In genomic region chr9:120583958-120584369, GRCh38 we compare ENCODE assay signal across 8 cellular contexts. TPM values are rescaled to one million over a fixed set of nuclear protein-coding genes. Genes with fewer than 3 reads are reported as not detected.
A peak's percentile ranks its signal among the peaks of the same experiment; 100 is the strongest.
DNase-seq lines count a peak whose midpoint lies in the region; ATAC-seq lines count a peak whose summit lies in the region.

No MANE protein-coding gene starts in this region.

- CTCF ChIA-PET in activated CD4-positive, alpha-beta memory T cell treated with anti-CD3 and anti-CD28 coated beads for 36 hours (lab: Charles Lee), result no interaction called here

- peaks cover 19% of the 10 kb centered on the region for H3K4me1 ChIP-seq in skeletal muscle satellite cell (ENCODE audit: control insufficient read depth, insufficient read depth, low read length)

- ATAC-seq in HG02642 (IDR thresholded peaks at IDR 0.05; ENCODE audit: poor library complexity, unreplicated experiment) (peak; percentile 44), Right ventricle myocardium superior (ENCODE audit: poor library complexity) (peak; percentile 22)

- H3K4me2 ChIP-seq in skeletal muscle satellite cell (ENCODE audit: low read length), result peak overlapping the region; percentile 60

- DNase-seq in NCI-H345 (lab: John Stamatoyannopoulos, UW), result peak; percentile 52
- no peak for DNase-seq in NCI-H345 treated with DMSO at 0.1 percent for 48 hours (lab: John Stamatoyannopoulos, UW; ENCODE audit: unreplicated experiment)
- DNase-seq in NCI-H2081 treated with DMSO at 0.1 percent for 48 hours (lab: John Stamatoyannopoulos, UW), result peak; percentile 43
- peak; percentile 39 for DNase-seq in activated CD4-positive, alpha-beta memory T cell treated with anti-CD3 and anti-CD28 coated beads for 36 hours
- no peak for DNase-seq in Right ventricle myocardium superior
- no peak for DNase-seq in activated T-cell treated with anti-CD3 and anti-CD28 coated beads, Interleukin-2, amount 50 U/mL, for 1 hour

- peaks cover 5% of the 10 kb centered on the region for H3K36me3 Mint-ChIP-seq in activated CD4-positive, alpha-beta memory T cell treated with anti-CD3 and anti-CD28 coated beads for 36 hours

- intact Hi-C loops in activated CD4-positive, alpha-beta memory T cell treated with anti-CD3 and anti-CD28 coated beads for 36 hours (cut with micrococcal nuclease), result loop anchor here (5.0 kb wide), 1 partner anchor 1508 kb away; the partner anchor contains the start of gene TTLL11
- intact Hi-C loops in Right ventricle myocardium superior (cut with DNase I), result no loop called here

- no peak overlapping the region for H3K4me3 Mint-ChIP-seq in activated CD4-positive, alpha-beta memory T cell treated with anti-CD3 and anti-CD28 coated beads for 36 hours

- no peaks in the 10 kb centered on the region for H3K27me3 Mint-ChIP-seq in activated CD4-positive, alpha-beta memory T cell treated with anti-CD3 and anti-CD28 coated beads for 36 hours

- no peak overlapping the region for H3K4me3 ChIP-seq in skeletal muscle satellite cell (ENCODE audit: low read length)

- no peaks in the 10 kb centered on the region for H3K36me3 ChIP-seq in skeletal muscle satellite cell (ENCODE audit: insufficient read depth, low read length)

- no peaks in the 10 kb centered on the region for H3K9me3 Mint-ChIP-seq in activated CD4-positive, alpha-beta memory T cell treated with anti-CD3 and anti-CD28 coated beads for 36 hours

- H3K27ac Mint-ChIP-seq in activated CD4-positive, alpha-beta memory T cell treated with anti-CD3 and anti-CD28 coated beads for 36 hours, result no peak overlapping the region

- peak overlapping the region; percentile 33 for H3K9ac ChIP-seq in skeletal muscle satellite cell (ENCODE audit: low read depth, low read length)

- POLR2A ChIA-PET in activated CD4-positive, alpha-beta memory T cell treated with anti-CD3 and anti-CD28 coated beads for 36 hours (lab: Charles Lee), result interaction anchor here (0.5 kb wide), 1 partner anchor 13 kb away, joined by 3 read pairs; no protein-coding TSS in a partner anchor

- H3K9me3 ChIP-seq in skeletal muscle satellite cell (replicated peaks; ENCODE audit: low read length), result no peaks in the 10 kb centered on the region

- H3K4me1 Mint-ChIP-seq in activated CD4-positive, alpha-beta memory T cell treated with anti-CD3 and anti-CD28 coated beads for 36 hours (ENCODE audit: low read depth), result peaks cover 22% of the 10 kb centered on the region

- no peaks in the 10 kb centered on the region for H3K27me3 ChIP-seq in skeletal muscle satellite cell (ENCODE audit: control insufficient read depth, insufficient read depth, low read length)

RNA-seq across cellular contexts. Expression of gene CDK5RAP2, which starts 4.0 kb away (rescaled TPM):
- 10 to 100 TPM; 75.3 to 75.9 TPM for total RNA-seq in activated CD4-positive, alpha-beta memory T cell treated with anti-CD3 and anti-CD28 coated beads for 36 hours
- 74.0 TPM for total RNA-seq in Right ventricle myocardium superior
- 34.7 and 47.1 TPM in 2 replicates for total RNA-seq in skeletal muscle satellite cell (2012; rRNA removed)

Comparison
In these comparisons a context has a peak if more than half of its experiments do, and no peak if none do; other contexts are left out.
1. DNase-seq: peak in NCI-H345 (single experiment), NCI-H2081 treated with DMSO at 0.1 percent for 48 hours (single experiment) and activated CD4-positive, alpha-beta memory T cell treated with anti-CD3 and anti-CD28 coated beads for 36 hours (single experiment); none in NCI-H345 treated with DMSO at 0.1 percent for 48 hours (single experiment), Right ventricle myocardium superior (single experiment) and activated T-cell treated with anti-CD3 and anti-CD28 coated beads, Interleukin-2, amount 50 U/mL, for 1 hour (single experiment).